ENCODE assay signal across 14 cellular contexts in the genomic region with DNA sequence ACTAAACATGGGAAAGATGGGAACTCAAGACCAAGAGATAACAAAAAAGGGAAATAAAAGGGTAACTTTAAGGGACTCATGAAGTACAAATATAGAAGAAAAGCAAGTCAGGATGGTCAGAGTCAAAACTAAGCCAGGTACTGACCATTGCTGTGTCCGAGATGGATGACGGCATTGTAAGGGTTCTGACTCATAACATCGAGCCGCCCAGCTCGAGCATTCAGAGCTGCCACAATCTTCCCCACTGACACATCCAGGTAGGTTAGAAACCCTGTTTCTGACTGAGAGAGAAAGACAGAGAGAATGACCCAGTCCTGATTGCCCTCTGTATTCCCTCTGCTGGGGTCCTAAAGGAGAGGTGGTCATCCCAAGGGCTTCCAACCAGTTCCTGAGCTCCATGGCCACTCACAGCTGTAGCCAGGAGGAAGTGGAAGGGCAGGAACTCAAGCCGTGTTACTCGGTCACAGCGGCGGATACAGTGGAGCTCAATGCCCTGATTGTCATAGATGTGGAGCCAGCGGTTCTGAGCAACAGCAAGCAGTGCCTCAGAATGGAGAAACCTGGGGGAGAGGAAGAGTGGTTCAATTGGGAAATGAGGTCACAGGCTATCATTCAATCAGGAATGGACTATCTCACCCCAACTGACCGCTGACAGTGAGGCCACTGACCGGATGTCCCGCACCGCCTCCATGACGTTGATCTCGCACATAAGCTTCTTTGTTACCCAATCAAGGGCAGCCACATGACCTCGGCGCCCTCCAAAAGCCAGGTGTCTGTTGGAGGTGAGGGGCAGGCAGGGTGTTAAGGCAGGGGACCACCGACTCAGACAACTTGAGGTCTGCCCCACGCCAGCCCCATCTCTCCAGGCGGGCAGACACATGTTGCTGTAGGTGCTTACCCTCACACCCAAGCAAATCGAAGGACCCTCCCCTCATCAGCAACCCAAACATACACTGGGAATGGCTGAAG. TPM values are rescaled to one million over a fixed set of nuclear protein-coding genes. Genes with fewer than 3 reads are reported as not detected.
DNase-seq lines count a peak whose midpoint lies in the region; ATAC-seq and TF ChIP-seq lines count a peak whose summit lies in the region.
"Had no signal": no experiment of that assay in that cellular context is flagged by ENCODE, and none has a peak within 500 bp of the region (broad histone marks: within the 10 kb centered on the region; RNA-seq: fewer than 3 reads in every experiment).

No MANE protein-coding gene starts in this region.

- no peak overlapping the region for H3K9ac ChIP-seq in mammary epithelial cell (ENCODE audit: insufficient read depth, low read length)

- peaks cover 49% of the 10 kb centered on the region for H3K79me2 ChIP-seq in mammary epithelial cell (ENCODE audit: insufficient read depth, low read length)

- no peak for DNase-seq in MCF 10A (ENCODE audit: unreplicated experiment)
- no peak for DNase-seq in mammary epithelial cell
- DNase-seq in T-helper 17 cell: no peak
- DNase-seq in immature natural killer cell: no peak
- DNase-seq in stimulated activated naive CD8-positive, alpha-beta T cell treated with anti-CD3 and anti-CD28 coated beads, Interleukin-15, amount 100 ng/mL, for 72 hours: no peak
- DNase-seq: activated gamma-delta T cell; MV-4-11; NCI-H226; RPMI8226; stimulated activated CD4-positive, alpha-beta T cell treated with anti-CD3 and anti-CD28 coated beads, Interleukin-15, amount 100 ng/mL, for 24 hours had no signal

- ATAC-seq in T-helper 17 cell (no peak), GM18870 (IDR thresholded peaks at IDR 0.05; ENCODE audit: unreplicated experiment) (no peak), GM18517 (IDR thresholded peaks at IDR 0.05; ENCODE audit: unreplicated experiment) (no peak), HG03442 (IDR thresholded peaks at IDR 0.05; ENCODE audit: unreplicated experiment) (no peak)
- no peak for ATAC-seq in stimulated activated naive CD8-positive, alpha-beta T cell treated with anti-CD3 and anti-CD28 coated beads, Interleukin-15, amount 100 ng/mL, for 72 hours

- H3K27ac Mint-ChIP-seq in MCF 10A (ENCODE audit: low read depth, unreplicated experiment) (no peak overlapping the region), T-helper 17 cell (no peak overlapping the region), immature natural killer cell (peak overlapping the region in 3 of 6 donors; percentile 3 to 74 (median 53))
- peak overlapping the region in 1 of 2 donors; percentile 29 for H3K27ac Mint-ChIP-seq in stimulated activated naive CD8-positive, alpha-beta T cell treated with anti-CD3 and anti-CD28 coated beads, Interleukin-15, amount 100 ng/mL, for 72 hours

- no peaks in the 10 kb centered on the region for H3K27me3 ChIP-seq in mammary epithelial cell (ENCODE audit: insufficient read depth, low read length)

- 90% methylated on average over 21 of the region's 22 CpGs for whole genome bisulfite sequencing in mammary epithelial cell (ENCODE audit: low coverage, missing lambda C conversion rate)

- POLR2A ChIA-PET in MCF 10A (lab: Yijun Ruan, JAX): interaction anchor here (2.6 to 7.1 kb wide), 5 partner anchors 8 to 38 kb away, joined by 21 to 148 read pairs (median 30); partner anchors contain the start of genes B3GALT4, RPS18, TAPBP and VPS52

- no peaks in the 10 kb centered on the region for H4K20me1 ChIP-seq in mammary epithelial cell (ENCODE audit: insufficient read depth, low read length)

- H3K4me3 ChIP-seq in mammary epithelial cell (replicated peaks in 1 of 3; ENCODE audit: insufficient read depth in 1 of 3, low read depth in 2 of 3, low read length in 3 of 3): no peak overlapping the region

- intact Hi-C loops in MCF 10A (cut with micrococcal nuclease): no loop called here
- intact Hi-C loops in mammary epithelial cell (cut with micrococcal nuclease): no loop called here

- dilution Hi-C loops in mammary epithelial cell (cut with HindIII; ENCODE audit: low sequenced_read_pairs): loop anchor here (5.0 kb wide), 1 partner anchor 95 kb away; no protein-coding TSS in a partner anchor

- no peaks in the 10 kb centered on the region for H3K9me3 Mint-ChIP-seq in MCF 10A (ENCODE audit: unreplicated experiment)
- H3K9me3 Mint-ChIP-seq in immature natural killer cell: no peaks in the 10 kb centered on the region
- H3K9me3 Mint-ChIP-seq in stimulated activated naive CD8-positive, alpha-beta T cell treated with anti-CD3 and anti-CD28 coated beads, Interleukin-15, amount 100 ng/mL, for 72 hours: no peaks in the 10 kb centered on the region

- peaks cover 81% of the 10 kb centered on the region for H3K36me3 Mint-ChIP-seq in MCF 10A (ENCODE audit: insufficient read depth, unreplicated experiment)
- peaks cover 5% of the 10 kb centered on the region for H3K36me3 Mint-ChIP-seq in T-helper 17 cell (ENCODE audit: low read depth)
- peaks cover 4 to 33% (median 9%) of the 10 kb centered on the region in 3 donors for H3K36me3 Mint-ChIP-seq in immature natural killer cell

- no peak overlapping the region for H2AFZ ChIP-seq in mammary epithelial cell (ENCODE audit: low read depth, low read length)

- CTCF ChIA-PET in MCF 10A (lab: Yijun Ruan, JAX) (interaction anchor here (1.0 kb wide), 1 partner anchor 10 kb away, joined by 4 read pairs; the partner anchor contains the start of gene B3GALT4), mammary epithelial cell (lab: Charles Lee; ENCODE audit: low non-redundant PET) (no interaction called here)

- peaks cover 17% of the 10 kb centered on the region for H3K4me1 ChIP-seq in mammary epithelial cell (ENCODE audit: insufficient read depth, low read length)

- in situ Hi-C loops in mammary epithelial cell (cut with MboI; ENCODE audit: low sequenced_read_pairs in 2 of 2): no loop called here

- no peak for TF ChIP-seq CTCF in MCF 10A (IDR thresholded peaks at IDR 0.05; ENCODE audit: unreplicated experiment)
- TF ChIP-seq CTCF in mammary epithelial cell (conservative IDR thresholded peaks at IDR 0.05 in 1 of 2, IDR thresholded peaks at IDR 0.05 in 1 of 2; ENCODE audit: extremely low read depth in 1 of 2, insufficient read depth in 1 of 2, low read depth in 1 of 2, low read length in 2 of 2): no peak

- no TSS peak for BruUV-seq in MCF 10A (replicated peaks; lab: Mats Ljungman, UMichigan)
- BruUV-seq in mammary epithelial cell (replicated peaks; lab: Mats Ljungman, UMichigan): no TSS peak

- H3K36me3 ChIP-seq in mammary epithelial cell (ENCODE audit: insufficient read depth, low read length): peaks cover 21% of the 10 kb centered on the region

- H3K4me3 Mint-ChIP-seq in MCF 10A (ENCODE audit: unreplicated experiment): peak overlapping the region; percentile 88
- H3K4me3 Mint-ChIP-seq in T-helper 17 cell: peak overlapping the region; percentile 69
- H3K4me3 Mint-ChIP-seq in immature natural killer cell: peak overlapping the region; percentile 50 to 99 (median 98)
- peak overlapping the region; percentile 100 for H3K4me3 Mint-ChIP-seq in stimulated activated naive CD8-positive, alpha-beta T cell treated with anti-CD3 and anti-CD28 coated beads, Interleukin-15, amount 100 ng/mL, for 72 hours

- no peak overlapping the region for H3K27ac ChIP-seq in mammary epithelial cell (ENCODE audit: insufficient read depth, low read depth, low read length)
- H3K27ac ChIP-seq: HL-60 had no signal

- H3K27me3 Mint-ChIP-seq in MCF 10A (ENCODE audit: insufficient read depth, unreplicated experiment): no peaks in the 10 kb centered on the region
- no peaks in the 10 kb centered on the region for H3K27me3 Mint-ChIP-seq in T-helper 17 cell
- peaks cover 0 to 5% (median 2%) of the 10 kb centered on the region in 3 donors for H3K27me3 Mint-ChIP-seq in immature natural killer cell (ENCODE audit: low read depth in 3 of 3)
- no peaks in the 10 kb centered on the region for H3K27me3 Mint-ChIP-seq in stimulated activated naive CD8-positive, alpha-beta T cell treated with anti-CD3 and anti-CD28 coated beads, Interleukin-15, amount 100 ng/mL, for 72 hours

- H3K4me2 ChIP-seq in mammary epithelial cell (ENCODE audit: insufficient read depth, low read depth, low read length): no peak overlapping the region

- H3K4me1 Mint-ChIP-seq in MCF 10A (ENCODE audit: insufficient read depth, unreplicated experiment) (peaks cover 24% of the 10 kb centered on the region), T-helper 17 cell (peaks cover 29% of the 10 kb centered on the region), immature natural killer cell (peaks cover 50% of the 10 kb centered on the region in 2 donors)
- H3K4me1 Mint-ChIP-seq in stimulated activated naive CD8-positive, alpha-beta T cell treated with anti-CD3 and anti-CD28 coated beads, Interleukin-15, amount 100 ng/mL, for 72 hours: peaks cover 56% of the 10 kb centered on the region

- H3K9me3 ChIP-seq in mammary epithelial cell (replicated peaks; ENCODE audit: insufficient read depth, low read length) (no peaks in the 10 kb centered on the region), T-helper 17 cell (ENCODE audit: control insufficient read depth, low read length, poor library complexity, severe bottlenecking) (no peaks in the 10 kb centered on the region)

RNA-seq across cellular contexts. Expression of gene WDR46, which starts 1.8 kb away (rescaled TPM):
- total RNA-seq in MCF 10A (2022): 53.1 and 57.0 TPM in 2 replicates
- total RNA-seq in mammary epithelial cell: 10 to 100 TPM; 55.0 to 55.3 TPM
- polyA plus RNA-seq in mammary epithelial cell: 54.0 TPM
- 103 TPM for polyA minus RNA-seq in mammary epithelial cell
- 10 to 100 TPM; 32.1 to 38.6 TPM for total RNA-seq in T-helper 17 cell
- polyA plus RNA-seq in immature natural killer cell: 10 to 100 TPM; 59.4 to 81.6 (median 74.3) TPM

RNA-seq across cellular contexts. Expression of gene PFDN6, which starts 2.2 kb away (rescaled TPM):
- 54.7 and 67.1 TPM in 2 replicates for total RNA-seq in MCF 10A (2022)
- total RNA-seq in mammary epithelial cell: 10 to 100 TPM; 15.2 to 59.2 TPM
- polyA plus RNA-seq in mammary epithelial cell: 45.0 TPM
- 37.5 TPM for polyA minus RNA-seq in mammary epithelial cell
- total RNA-seq in T-helper 17 cell: 10 to 100 TPM; 16.5 to 25.7 TPM
- 10 to 100 TPM; 25.7 to 55.6 (median 49.2) TPM for polyA plus RNA-seq in immature natural killer cell

RNA-seq across cellular contexts. Expression of gene B3GALT4, which starts 10.3 kb away (rescaled TPM):
- 0.37 and 0.58 TPM in 2 replicates for total RNA-seq in MCF 10A (2022)
- total RNA-seq in mammary epithelial cell: 1 to 10 TPM in 1 of 2 donors, under 1 TPM in 1; 0.83 to 1.1 TPM
- polyA plus RNA-seq in mammary epithelial cell: 1.1 TPM
- 1.1 TPM for polyA minus RNA-seq in mammary epithelial cell
- total RNA-seq in T-helper 17 cell: 10 to 100 TPM; 10.1 to 13.0 TPM
- 10 to 100 TPM; 38.6 to 55.0 (median 44.1) TPM for polyA plus RNA-seq in immature natural killer cell

RNA-seq across cellular contexts. Expression of gene RGL2, which starts 11.5 kb away (rescaled TPM):
- total RNA-seq in MCF 10A (2022): 30.4 and 37.9 TPM in 2 replicates
- total RNA-seq in mammary epithelial cell: 10 to 100 TPM; 22.0 to 47.0 TPM
- polyA plus RNA-seq in mammary epithelial cell: 34.0 TPM
- 23.3 TPM for polyA minus RNA-seq in mammary epithelial cell
- total RNA-seq in T-helper 17 cell: 10 to 100 TPM; 42.1 to 56.2 TPM
- 10 to 100 TPM in 1 of 3 donors, 1 to 10 TPM in 2; 5.9 to 14.7 (median 8.0) TPM for polyA plus RNA-seq in immature natural killer cell

RNA-seq across cellular contexts. Expression of gene RPS18, which starts 15.4 kb away (rescaled TPM):
- total RNA-seq in MCF 10A (2022): 4,063 and 4,680 TPM in 2 replicates
- total RNA-seq in mammary epithelial cell: 1,000 to 10,000 TPM; 2,176 to 2,484 TPM
- polyA plus RNA-seq in mammary epithelial cell: 6,736 TPM
- polyA minus RNA-seq in mammary epithelial cell: 2,175 TPM
- 1,000 to 10,000 TPM; 4,373 to 4,641 TPM for total RNA-seq in T-helper 17 cell
- polyA plus RNA-seq in immature natural killer cell: 1,000 to 10,000 TPM; 2,992 to 6,506 (median 3,113) TPM
